ENCODE assay signal across 1 cellular context in genomic region chr7:32427769-32428291, GRCh38.
TF ChIP-seq lines count a peak whose summit lies in the region.

No MANE protein-coding gene starts in this region.

TF ChIP-seq in H1, 55 proteins besides CTCF, POLR2A, EP300 and RAD21 (continued from another document):
- TF ChIP-seq RBBP5 (IDR thresholded peaks at IDR 0.05; ENCODE audit: borderline replicate concordance, low read depth, low read length) (peak; percentile 72; the same call in 1 of the 2 replicates), SUZ12 (IDR thresholded peaks at IDR 0.05; ENCODE audit: low read length) (peak; percentile 29; the same call in 1 of the 2 replicates), BACH1 (IDR thresholded peaks at IDR 0.05; ENCODE audit: low read length) (peak; percentile 75), HDAC2 (IDR thresholded peaks at IDR 0.05; ENCODE audit: borderline replicate concordance in 1 of 2, low read depth in 2 of 2, low read length in 2 of 2) (peak; percentile 94 to 98; a peak in 3 of 4 replicates), TEAD4 (IDR thresholded peaks at IDR 0.05; ENCODE audit: low read depth, low read length) (0 out of 2 replicates have a peak, but pooled peaks have one; percentile 18)
TF ChIP-seq in H1: peak in this region for 13.
